Comparison of ENCODE assay signal across 10 cellular contexts in genomic region chr1:41795205-41795762, GRCh38.
DNase-seq lines count a peak whose midpoint lies in the region; ATAC-seq and TF ChIP-seq lines count a peak whose summit lies in the region.
"Had no signal": no experiment of that assay in that cellular context is flagged by ENCODE, and none has a peak within 500 bp of the region (broad histone marks: within the 10 kb centered on the region; RNA-seq: fewer than 3 reads in every experiment).

No MANE protein-coding gene starts in this region.

- no peak overlapping the region for H3K27ac Mint-ChIP-seq in chondrocyte (ENCODE audit: unreplicated experiment)
- H3K27ac Mint-ChIP-seq in neural crest cell (ENCODE audit: unreplicated experiment): no peak overlapping the region
- no peak overlapping the region for H3K27ac Mint-ChIP-seq in activated naive CD4-positive, alpha-beta T cell treated with anti-CD3 and anti-CD28 coated beads, Interleukin-2, amount 10 ng/mL, durations not matched to agents 7 days and 5 days
- H3K27ac Mint-ChIP-seq in activated naive CD8-positive, alpha-beta T cell treated with anti-CD3 and anti-CD28 coated beads, Interleukin-2, amount 50 U/mL, for 24 hours: no peak overlapping the region

- no peak for ATAC-seq in activated naive CD8-positive, alpha-beta T cell treated with anti-CD3 and anti-CD28 coated beads, Interleukin-2, amount 50 U/mL, for 24 hours

- peaks cover 4% of the 10 kb centered on the region for H3K27me3 Mint-ChIP-seq in chondrocyte (ENCODE audit: low read depth)
- peaks cover 3% of the 10 kb centered on the region for H3K27me3 Mint-ChIP-seq in neural crest cell (ENCODE audit: low read depth)
- H3K27me3 Mint-ChIP-seq in activated naive CD4-positive, alpha-beta T cell treated with anti-CD3 and anti-CD28 coated beads, Interleukin-2, amount 10 ng/mL, durations not matched to agents 7 days and 5 days: no peaks in the 10 kb centered on the region
- H3K27me3 Mint-ChIP-seq in activated naive CD8-positive, alpha-beta T cell treated with anti-CD3 and anti-CD28 coated beads, Interleukin-2, amount 50 U/mL, for 24 hours: no peaks in the 10 kb centered on the region
- H3K27me3 Mint-ChIP-seq: IgD-negative memory B cell had no signal

- H3K9me3 Mint-ChIP-seq in chondrocyte (ENCODE audit: low read depth): peaks cover 5% of the 10 kb centered on the region
- peaks cover 5% of the 10 kb centered on the region for H3K9me3 Mint-ChIP-seq in neural crest cell
- peaks cover 6% of the 10 kb centered on the region for H3K9me3 Mint-ChIP-seq in activated naive CD4-positive, alpha-beta T cell treated with anti-CD3 and anti-CD28 coated beads, Interleukin-2, amount 10 ng/mL, durations not matched to agents 7 days and 5 days
- no peaks in the 10 kb centered on the region for H3K9me3 Mint-ChIP-seq in activated naive CD8-positive, alpha-beta T cell treated with anti-CD3 and anti-CD28 coated beads, Interleukin-2, amount 50 U/mL, for 24 hours

- CTCF ChIA-PET in activated naive CD4-positive, alpha-beta T cell treated with anti-CD3 and anti-CD28 coated beads, Interleukin-2, amount 10 ng/mL, durations not matched to agents 7 days and 5 days (lab: Charles Lee): interaction anchor here (0.7 to 1.3 kb wide), 3 partner anchors 9 to 221 kb away, joined by 3 to 5 read pairs (median 3); no protein-coding TSS in a partner anchor

- peak; percentile 79 for TF ChIP-seq CTCF in chondrocyte (IDR thresholded peaks at IDR 0.05)
- peak; percentile 49 for TF ChIP-seq CTCF in neural crest cell (conservative IDR thresholded peaks at IDR 0.05)

- H3K36me3 Mint-ChIP-seq in chondrocyte (ENCODE audit: low read depth): no peaks in the 10 kb centered on the region
- no peaks in the 10 kb centered on the region for H3K36me3 Mint-ChIP-seq in neural crest cell (ENCODE audit: low read depth)
- peaks cover 28% of the 10 kb centered on the region for H3K36me3 Mint-ChIP-seq in activated naive CD4-positive, alpha-beta T cell treated with anti-CD3 and anti-CD28 coated beads, Interleukin-2, amount 10 ng/mL, durations not matched to agents 7 days and 5 days
- H3K36me3 Mint-ChIP-seq in activated naive CD8-positive, alpha-beta T cell treated with anti-CD3 and anti-CD28 coated beads, Interleukin-2, amount 50 U/mL, for 24 hours (ENCODE audit: low read depth): no peaks in the 10 kb centered on the region
- H3K36me3 Mint-ChIP-seq: IgD-negative memory B cell had no signal

- no peak overlapping the region for H3K4me3 Mint-ChIP-seq in chondrocyte (ENCODE audit: unreplicated experiment)
- no peak overlapping the region for H3K4me3 Mint-ChIP-seq in neural crest cell
- no peak overlapping the region for H3K4me3 Mint-ChIP-seq in activated naive CD4-positive, alpha-beta T cell treated with anti-CD3 and anti-CD28 coated beads, Interleukin-2, amount 10 ng/mL, durations not matched to agents 7 days and 5 days
- no peak overlapping the region for H3K4me3 Mint-ChIP-seq in activated naive CD8-positive, alpha-beta T cell treated with anti-CD3 and anti-CD28 coated beads, Interleukin-2, amount 50 U/mL, for 24 hours
- H3K4me3 Mint-ChIP-seq: IgD-negative memory B cell had no signal

- H3K4me1 Mint-ChIP-seq in chondrocyte (ENCODE audit: low read depth) (no peaks in the 10 kb centered on the region), neural crest cell (no peaks in the 10 kb centered on the region)
- peaks cover 61% of the 10 kb centered on the region for H3K4me1 Mint-ChIP-seq in activated naive CD4-positive, alpha-beta T cell treated with anti-CD3 and anti-CD28 coated beads, Interleukin-2, amount 10 ng/mL, durations not matched to agents 7 days and 5 days
- H3K4me1 Mint-ChIP-seq in activated naive CD8-positive, alpha-beta T cell treated with anti-CD3 and anti-CD28 coated beads, Interleukin-2, amount 50 U/mL, for 24 hours: peaks cover 68% of the 10 kb centered on the region

- peak; percentile 59 for DNase-seq in EL
- peak; percentile 16 for DNase-seq in MV-4-11 (lab: John Stamatoyannopoulos, UW)
- no peak for DNase-seq in chondrocyte (ENCODE audit: low spot score)
- no peak for DNase-seq in neural crest cell (ENCODE audit: low read depth, low spot score)
- DNase-seq in activated naive CD4-positive, alpha-beta T cell treated with anti-CD3 and anti-CD28 coated beads, Interleukin-2, amount 10 ng/mL, durations not matched to agents 7 days and 5 days: no peak
- no peak for DNase-seq in SW 1271 (lab: John Stamatoyannopoulos, UW)
- DNase-seq in activated naive CD8-positive, alpha-beta T cell treated with anti-CD3 and anti-CD28 coated beads, Interleukin-2, amount 50 U/mL, for 24 hours: no peak
- DNase-seq in NCI-H187 (lab: John Stamatoyannopoulos, UW): no peak
- DNase-seq: pancreas had no signal

Comparison
In these comparisons a context has a peak if more than half of its experiments do, and no peak if none do; other contexts are left out.
1. DNase-seq: peak in EL (single experiment) and MV-4-11 (single experiment); none in chondrocyte (single experiment), neural crest cell (single experiment), activated naive CD4-positive, alpha-beta T cell treated with anti-CD3 and anti-CD28 coated beads, Interleukin-2, amount 10 ng/mL, durations not matched to agents 7 days and 5 days (single experiment), SW 1271 (0 of 2), activated naive CD8-positive, alpha-beta T cell treated with anti-CD3 and anti-CD28 coated beads, Interleukin-2, amount 50 U/mL, for 24 hours (single experiment) and NCI-H187 (0 of 2).